Comparison of ENCODE assay signal across 1 cellular context in the genomic region with DNA sequence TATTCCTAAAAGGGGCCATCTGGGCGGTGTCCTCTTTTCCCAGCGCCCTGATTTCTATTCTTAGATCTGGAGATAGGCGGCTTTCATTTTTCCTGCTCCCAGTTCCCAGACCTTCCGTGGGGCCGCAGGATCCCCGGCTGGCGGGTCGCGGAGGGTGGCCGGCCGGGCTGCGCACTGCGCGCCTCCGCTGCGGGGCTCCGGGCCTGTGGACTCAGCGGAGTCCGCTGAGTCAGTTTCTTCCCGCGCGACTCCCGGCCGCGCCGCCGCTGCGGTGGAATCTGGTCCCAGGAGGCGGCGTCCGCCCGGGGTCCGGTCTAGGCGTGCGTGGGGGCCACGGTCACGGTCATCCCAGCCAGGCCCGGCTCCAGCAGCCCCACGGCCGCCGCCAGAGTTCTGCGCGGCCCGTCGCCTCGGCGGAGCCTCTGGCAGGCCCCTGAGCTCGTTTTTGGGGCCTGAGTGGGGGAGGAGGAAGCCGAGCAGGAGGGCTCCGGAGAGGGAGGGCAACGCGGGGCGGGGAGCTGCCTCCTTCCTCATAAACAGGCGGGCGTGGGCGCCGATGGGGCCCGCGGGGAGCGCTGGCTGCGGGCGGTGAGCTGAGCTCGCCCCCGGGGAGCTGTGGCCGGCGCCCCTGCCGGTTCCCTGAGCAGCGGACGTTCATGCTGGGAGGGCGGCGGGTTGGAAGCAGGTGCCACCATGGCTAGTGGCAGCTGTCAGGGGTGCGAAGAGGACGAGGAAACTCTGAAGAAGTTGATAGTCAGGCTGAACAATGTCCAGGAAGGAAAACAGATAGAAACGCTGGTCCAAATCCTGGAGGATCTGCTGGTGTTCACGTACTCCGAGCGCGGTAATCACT.
A peak's percentile ranks its signal among the peaks of the same experiment; 100 is the strongest.
TF ChIP-seq lines count a peak whose summit lies in the region.

A gene (plus strand): TSS at position 559 of the 853 bp plus-strand sequence. CDS start 135 bp downstream, at position 694.

TF ChIP-seq in GM12878, 131 proteins besides CTCF, POLR2A, EP300 and RAD21 (continued from another document and continues in another):
- TF ChIP-seq, protein P1, sequence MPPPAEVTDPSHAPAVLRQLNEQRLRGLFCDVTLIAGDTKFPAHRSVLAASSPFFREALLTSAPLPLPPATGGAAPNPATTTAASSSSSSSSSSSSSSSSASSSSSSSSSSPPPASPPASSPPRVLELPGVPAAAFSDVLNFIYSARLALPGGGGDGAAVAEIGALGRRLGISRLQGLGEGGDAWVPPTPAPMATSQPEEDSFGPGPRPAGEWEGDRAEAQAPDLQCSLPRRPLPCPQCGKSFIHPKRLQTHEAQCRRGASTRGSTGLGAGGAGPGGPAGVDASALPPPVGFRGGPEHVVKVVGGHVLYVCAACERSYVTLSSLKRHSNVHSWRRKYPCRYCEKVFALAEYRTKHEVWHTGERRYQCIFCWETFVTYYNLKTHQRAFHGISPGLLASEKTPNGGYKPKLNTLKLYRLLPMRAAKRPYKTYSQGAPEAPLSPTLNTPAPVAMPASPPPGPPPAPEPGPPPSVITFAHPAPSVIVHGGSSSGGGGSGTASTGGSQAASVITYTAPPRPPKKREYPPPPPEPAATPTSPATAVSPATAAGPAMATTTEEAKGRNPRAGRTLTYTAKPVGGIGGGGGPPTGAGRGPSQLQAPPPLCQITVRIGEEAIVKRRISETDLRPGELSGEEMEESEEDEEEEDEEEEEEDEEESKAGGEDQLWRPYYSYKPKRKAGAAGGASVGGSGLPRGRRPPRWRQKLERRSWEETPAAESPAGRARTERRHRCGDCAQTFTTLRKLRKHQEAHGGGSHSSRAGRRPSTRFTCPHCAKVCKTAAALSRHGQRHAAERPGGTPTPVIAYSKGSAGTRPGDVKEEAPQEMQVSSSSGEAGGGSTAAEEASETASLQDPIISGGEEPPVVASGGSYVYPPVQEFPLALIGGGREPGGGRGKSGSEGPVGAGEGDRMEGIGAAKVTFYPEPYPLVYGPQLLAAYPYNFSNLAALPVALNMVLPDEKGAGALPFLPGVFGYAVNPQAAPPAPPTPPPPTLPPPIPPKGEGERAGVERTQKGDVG (CRISPR knock-in tag; IDR thresholded peaks at IDR 0.05), result no peak
- 0 out of 2 replicates have a peak, but pooled peaks have one; percentile 7 for TF ChIP-seq TBL1XR1 (IDR thresholded peaks at IDR 0.05; ENCODE audit: low read depth, low read length)
- TF ChIP-seq KDM1A (IDR thresholded peaks at IDR 0.05; ENCODE audit: borderline replicate concordance), result no peak
- TF ChIP-seq RCOR1 (conservative IDR thresholded peaks at IDR 0.05; ENCODE audit: low read depth, low read length), result no peak
- 0 out of 2 replicates have a peak, but pooled peaks have one; percentile 35 for TF ChIP-seq JUND (IDR thresholded peaks at IDR 0.05; ENCODE audit: low read depth, low read length)
- TF ChIP-seq SIX5 (IDR thresholded peaks at IDR 0.05; ENCODE audit: low read depth, low read length, severe bottlenecking), result no peak
- TF ChIP-seq, protein P2, sequence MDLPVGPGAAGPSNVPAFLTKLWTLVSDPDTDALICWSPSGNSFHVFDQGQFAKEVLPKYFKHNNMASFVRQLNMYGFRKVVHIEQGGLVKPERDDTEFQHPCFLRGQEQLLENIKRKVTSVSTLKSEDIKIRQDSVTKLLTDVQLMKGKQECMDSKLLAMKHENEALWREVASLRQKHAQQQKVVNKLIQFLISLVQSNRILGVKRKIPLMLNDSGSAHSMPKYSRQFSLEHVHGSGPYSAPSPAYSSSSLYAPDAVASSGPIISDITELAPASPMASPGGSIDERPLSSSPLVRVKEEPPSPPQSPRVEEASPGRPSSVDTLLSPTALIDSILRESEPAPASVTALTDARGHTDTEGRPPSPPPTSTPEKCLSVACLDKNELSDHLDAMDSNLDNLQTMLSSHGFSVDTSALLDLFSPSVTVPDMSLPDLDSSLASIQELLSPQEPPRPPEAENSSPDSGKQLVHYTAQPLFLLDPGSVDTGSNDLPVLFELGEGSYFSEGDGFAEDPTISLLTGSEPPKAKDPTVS (IDR thresholded peaks at IDR 0.05; ENCODE audit: low read depth, low read length), result no peak
- TF ChIP-seq POLR2AphosphoS5 (IDR thresholded peaks at IDR 0.05; ENCODE audit: low read length), result no peak
- TF ChIP-seq MXI1 (IDR thresholded peaks at IDR 0.05; ENCODE audit: low read depth, low read length), result peak; percentile 41; the same call in 1 of the 2 replicates
- TF ChIP-seq NR2F1 (conservative IDR thresholded peaks at IDR 0.05), result peak; percentile 78
- no peak for TF ChIP-seq ZZZ3 (IDR thresholded peaks at IDR 0.05; ENCODE audit: control insufficient read depth, insufficient read length, low read depth)
- TF ChIP-seq, protein P3, sequence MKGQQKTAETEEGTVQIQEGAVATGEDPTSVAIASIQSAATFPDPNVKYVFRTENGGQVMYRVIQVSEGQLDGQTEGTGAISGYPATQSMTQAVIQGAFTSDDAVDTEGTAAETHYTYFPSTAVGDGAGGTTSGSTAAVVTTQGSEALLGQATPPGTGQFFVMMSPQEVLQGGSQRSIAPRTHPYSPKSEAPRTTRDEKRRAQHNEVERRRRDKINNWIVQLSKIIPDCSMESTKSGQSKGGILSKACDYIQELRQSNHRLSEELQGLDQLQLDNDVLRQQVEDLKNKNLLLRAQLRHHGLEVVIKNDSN (IDR thresholded peaks at IDR 0.05; ENCODE audit: borderline replicate concordance, extremely low read length, insufficient read depth, low read depth, low read length), result no peak
- peak; percentile 48 for TF ChIP-seq PAX5 (IDR thresholded peaks at IDR 0.05; ENCODE audit: borderline replicate concordance, low read depth, low read length)
- TF ChIP-seq TARDBP (IDR thresholded peaks at IDR 0.05; ENCODE audit: borderline replicate concordance), result no peak
- TF ChIP-seq, protein P4, sequence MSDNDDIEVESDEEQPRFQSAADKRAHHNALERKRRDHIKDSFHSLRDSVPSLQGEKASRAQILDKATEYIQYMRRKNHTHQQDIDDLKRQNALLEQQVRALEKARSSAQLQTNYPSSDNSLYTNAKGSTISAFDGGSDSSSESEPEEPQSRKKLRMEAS (IDR thresholded peaks at IDR 0.05; ENCODE audit: low read depth, low read length), result 0 out of 2 replicates have a peak, but pooled peaks have one; percentile 37
- no peak for TF ChIP-seq WRNIP1 (IDR thresholded peaks at IDR 0.05; ENCODE audit: borderline replicate concordance, low read depth, low read length)
- TF ChIP-seq ZNF622 (IDR thresholded peaks at IDR 0.05), result no peak
- 0 out of 2 replicates have a peak, but pooled peaks have one; percentile 52 for TF ChIP-seq MEF2A (IDR thresholded peaks at IDR 0.05; ENCODE audit: insufficient read depth, low read depth, low read length)
- TF ChIP-seq ZNF217 (IDR thresholded peaks at IDR 0.05), result peak; percentile 75; the same call in 1 of the 2 replicates
- peak; percentile 98 for TF ChIP-seq GATAD2B (conservative IDR thresholded peaks at IDR 0.05; ENCODE audit: low read depth)
- no peak for TF ChIP-seq NFIC (IDR thresholded peaks at IDR 0.05; ENCODE audit: low read depth, low read length)
- TF ChIP-seq HDGF (IDR thresholded peaks at IDR 0.05), result no peak
- TF ChIP-seq, protein P5, sequence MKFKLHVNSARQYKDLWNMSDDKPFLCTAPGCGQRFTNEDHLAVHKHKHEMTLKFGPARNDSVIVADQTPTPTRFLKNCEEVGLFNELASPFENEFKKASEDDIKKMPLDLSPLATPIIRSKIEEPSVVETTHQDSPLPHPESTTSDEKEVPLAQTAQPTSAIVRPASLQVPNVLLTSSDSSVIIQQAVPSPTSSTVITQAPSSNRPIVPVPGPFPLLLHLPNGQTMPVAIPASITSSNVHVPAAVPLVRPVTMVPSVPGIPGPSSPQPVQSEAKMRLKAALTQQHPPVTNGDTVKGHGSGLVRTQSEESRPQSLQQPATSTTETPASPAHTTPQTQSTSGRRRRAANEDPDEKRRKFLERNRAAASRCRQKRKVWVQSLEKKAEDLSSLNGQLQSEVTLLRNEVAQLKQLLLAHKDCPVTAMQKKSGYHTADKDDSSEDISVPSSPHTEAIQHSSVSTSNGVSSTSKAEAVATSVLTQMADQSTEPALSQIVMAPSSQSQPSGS (IDR thresholded peaks at IDR 0.05; ENCODE audit: low read length), result no peak
- TF ChIP-seq, protein P6, sequence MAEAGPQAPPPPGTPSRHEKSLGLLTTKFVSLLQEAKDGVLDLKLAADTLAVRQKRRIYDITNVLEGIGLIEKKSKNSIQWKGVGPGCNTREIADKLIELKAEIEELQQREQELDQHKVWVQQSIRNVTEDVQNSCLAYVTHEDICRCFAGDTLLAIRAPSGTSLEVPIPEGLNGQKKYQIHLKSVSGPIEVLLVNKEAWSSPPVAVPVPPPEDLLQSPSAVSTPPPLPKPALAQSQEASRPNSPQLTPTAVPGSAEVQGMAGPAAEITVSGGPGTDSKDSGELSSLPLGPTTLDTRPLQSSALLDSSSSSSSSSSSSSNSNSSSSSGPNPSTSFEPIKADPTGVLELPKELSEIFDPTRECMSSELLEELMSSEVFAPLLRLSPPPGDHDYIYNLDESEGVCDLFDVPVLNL (IDR thresholded peaks at IDR 0.05; ENCODE audit: low read depth, low read length), result no peak
- TF ChIP-seq POU2F2 (IDR thresholded peaks at IDR 0.05; ENCODE audit: borderline replicate concordance, low read depth, low read length), result 0 out of 3 replicates have a peak, but pooled peaks have one; percentile 10
- no peak for TF ChIP-seq BMI1 (IDR thresholded peaks at IDR 0.05; ENCODE audit: borderline replicate concordance)
- TF ChIP-seq ZNF274 (IDR thresholded peaks at IDR 0.05; ENCODE audit: insufficient read depth, insufficient read length), result no peak
- no peak; the same call in 1 of the 2 replicates for TF ChIP-seq CBX5 (IDR thresholded peaks at IDR 0.05; ENCODE audit: low read depth)
- TF ChIP-seq, protein P7, sequence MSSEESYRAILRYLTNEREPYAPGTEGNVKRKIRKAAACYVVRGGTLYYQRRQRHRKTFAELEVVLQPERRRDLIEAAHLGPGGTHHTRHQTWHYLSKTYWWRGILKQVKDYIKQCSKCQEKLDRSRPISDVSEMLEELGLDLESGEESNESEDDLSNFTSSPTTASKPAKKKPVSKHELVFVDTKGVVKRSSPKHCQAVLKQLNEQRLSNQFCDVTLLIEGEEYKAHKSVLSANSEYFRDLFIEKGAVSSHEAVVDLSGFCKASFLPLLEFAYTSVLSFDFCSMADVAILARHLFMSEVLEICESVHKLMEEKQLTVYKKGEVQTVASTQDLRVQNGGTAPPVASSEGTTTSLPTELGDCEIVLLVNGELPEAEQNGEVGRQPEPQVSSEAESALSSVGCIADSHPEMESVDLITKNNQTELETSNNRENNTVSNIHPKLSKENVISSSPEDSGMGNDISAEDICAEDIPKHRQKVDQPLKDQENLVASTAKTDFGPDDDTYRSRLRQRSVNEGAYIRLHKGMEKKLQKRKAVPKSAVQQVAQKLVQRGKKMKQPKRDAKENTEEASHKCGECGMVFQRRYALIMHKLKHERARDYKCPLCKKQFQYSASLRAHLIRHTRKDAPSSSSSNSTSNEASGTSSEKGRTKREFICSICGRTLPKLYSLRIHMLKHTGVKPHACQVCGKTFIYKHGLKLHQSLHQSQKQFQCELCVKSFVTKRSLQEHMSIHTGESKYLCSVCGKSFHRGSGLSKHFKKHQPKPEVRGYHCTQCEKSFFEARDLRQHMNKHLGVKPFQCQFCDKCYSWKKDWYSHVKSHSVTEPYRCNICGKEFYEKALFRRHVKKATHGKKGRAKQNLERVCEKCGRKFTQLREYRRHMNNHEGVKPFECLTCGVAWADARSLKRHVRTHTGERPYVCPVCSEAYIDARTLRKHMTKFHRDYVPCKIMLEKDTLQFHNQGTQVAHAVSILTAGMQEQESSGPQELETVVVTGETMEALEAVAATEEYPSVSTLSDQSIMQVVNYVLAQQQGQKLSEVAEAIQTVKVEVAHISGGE (CRISPR knock-in tag; IDR thresholded peaks at IDR 0.05), result no peak
- TF ChIP-seq SRF (IDR thresholded peaks at IDR 0.05; ENCODE audit: low read depth in 2 of 2, low read length in 2 of 2), result no peak
- no peak for TF ChIP-seq RBBP5 (conservative IDR thresholded peaks at IDR 0.05)
- no peak for TF ChIP-seq GABPA (IDR thresholded peaks at IDR 0.05; ENCODE audit: low read depth)
- no peak; the same call in 1 of the 2 replicates for TF ChIP-seq EED (IDR thresholded peaks at IDR 0.05; ENCODE audit: low read depth)
- TF ChIP-seq, protein P8, sequence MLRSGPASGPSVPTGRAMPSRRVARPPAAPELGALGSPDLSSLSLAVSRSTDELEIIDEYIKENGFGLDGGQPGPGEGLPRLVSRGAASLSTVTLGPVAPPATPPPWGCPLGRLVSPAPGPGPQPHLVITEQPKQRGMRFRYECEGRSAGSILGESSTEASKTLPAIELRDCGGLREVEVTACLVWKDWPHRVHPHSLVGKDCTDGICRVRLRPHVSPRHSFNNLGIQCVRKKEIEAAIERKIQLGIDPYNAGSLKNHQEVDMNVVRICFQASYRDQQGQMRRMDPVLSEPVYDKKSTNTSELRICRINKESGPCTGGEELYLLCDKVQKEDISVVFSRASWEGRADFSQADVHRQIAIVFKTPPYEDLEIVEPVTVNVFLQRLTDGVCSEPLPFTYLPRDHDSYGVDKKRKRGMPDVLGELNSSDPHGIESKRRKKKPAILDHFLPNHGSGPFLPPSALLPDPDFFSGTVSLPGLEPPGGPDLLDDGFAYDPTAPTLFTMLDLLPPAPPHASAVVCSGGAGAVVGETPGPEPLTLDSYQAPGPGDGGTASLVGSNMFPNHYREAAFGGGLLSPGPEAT (IDR thresholded peaks at IDR 0.05; ENCODE audit: low read depth), result no peak
- TF ChIP-seq YY1 (IDR thresholded peaks at IDR 0.05; ENCODE audit: low read depth, low read length), result 0 out of 2 replicates have a peak, but pooled peaks have one; percentile 29
- no peak for TF ChIP-seq SP1 (IDR thresholded peaks at IDR 0.05; ENCODE audit: low read depth, low read length)
- TF ChIP-seq HDAC6 (IDR thresholded peaks at IDR 0.05; ENCODE audit: unreplicated experiment), result no peak
- TF ChIP-seq HCFC1 (IDR thresholded peaks at IDR 0.05; ENCODE audit: low read length), result no peak
- no peak for TF ChIP-seq ATF7 (IDR thresholded peaks at IDR 0.05; ENCODE audit: low read depth)
- TF ChIP-seq, protein P9, sequence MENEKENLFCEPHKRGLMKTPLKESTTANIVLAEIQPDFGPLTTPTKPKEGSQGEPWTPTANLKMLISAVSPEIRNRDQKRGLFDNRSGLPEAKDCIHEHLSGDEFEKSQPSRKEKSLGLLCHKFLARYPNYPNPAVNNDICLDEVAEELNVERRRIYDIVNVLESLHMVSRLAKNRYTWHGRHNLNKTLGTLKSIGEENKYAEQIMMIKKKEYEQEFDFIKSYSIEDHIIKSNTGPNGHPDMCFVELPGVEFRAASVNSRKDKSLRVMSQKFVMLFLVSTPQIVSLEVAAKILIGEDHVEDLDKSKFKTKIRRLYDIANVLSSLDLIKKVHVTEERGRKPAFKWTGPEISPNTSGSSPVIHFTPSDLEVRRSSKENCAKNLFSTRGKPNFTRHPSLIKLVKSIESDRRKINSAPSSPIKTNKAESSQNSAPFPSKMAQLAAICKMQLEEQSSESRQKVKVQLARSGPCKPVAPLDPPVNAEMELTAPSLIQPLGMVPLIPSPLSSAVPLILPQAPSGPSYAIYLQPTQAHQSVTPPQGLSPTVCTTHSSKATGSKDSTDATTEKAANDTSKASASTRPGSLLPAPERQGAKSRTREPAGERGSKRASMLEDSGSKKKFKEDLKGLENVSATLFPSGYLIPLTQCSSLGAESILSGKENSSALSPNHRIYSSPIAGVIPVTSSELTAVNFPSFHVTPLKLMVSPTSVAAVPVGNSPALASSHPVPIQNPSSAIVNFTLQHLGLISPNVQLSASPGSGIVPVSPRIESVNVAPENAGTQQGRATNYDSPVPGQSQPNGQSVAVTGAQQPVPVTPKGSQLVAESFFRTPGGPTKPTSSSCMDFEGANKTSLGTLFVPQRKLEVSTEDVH (IDR thresholded peaks at IDR 0.05; ENCODE audit: low read depth, partially characterized antibody), result no peak
- TF ChIP-seq EGR1 (IDR thresholded peaks at IDR 0.05; ENCODE audit: borderline replicate concordance in 1 of 2, low read depth in 2 of 2, low read length in 2 of 2), result peak in 1 of 2 experiments; percentile 65; a peak in 1 of 3 replicates
- TF ChIP-seq ESRRA (IDR thresholded peaks at IDR 0.05; ENCODE audit: low read length), result 0 out of 2 replicates have a peak, but pooled peaks have one; percentile 39
- TF ChIP-seq TCF7 (IDR thresholded peaks at IDR 0.05; ENCODE audit: borderline replicate concordance), result no peak
- TF ChIP-seq LARP7 (IDR thresholded peaks at IDR 0.05), result peak; percentile 88; the same call in 1 of the 2 replicates
